In genomic region chr12:9667403-9667802, GRCh38 we compare ENCODE assay signal across 12 cellular contexts. TPM values are rescaled to one million over a fixed set of nuclear protein-coding genes. Genes with fewer than 3 reads are reported as not detected.
A peak's percentile ranks its signal among the peaks of the same experiment; 100 is the strongest.
DNase-seq lines count a peak whose midpoint lies in the region; ATAC-seq, FAIRE-seq and TF ChIP-seq lines count a peak whose summit lies in the region.
"Had no signal": no experiment of that assay in that cellular context is flagged by ENCODE, and none has a peak within 500 bp of the region (broad histone marks: within the 10 kb centered on the region; RNA-seq: fewer than 3 reads in every experiment).

No MANE protein-coding gene starts in this region.

- peak overlapping the region; percentile 98 for H3K27ac Mint-ChIP-seq in activated CD4-positive, alpha-beta memory T cell treated with anti-CD3 and anti-CD28 coated beads, Interleukin-2, amount 10 ng/mL, durations not matched to agents 7 days and 5 days

- no peak for TF ChIP-seq CTCF in A549 (IDR thresholded peaks at IDR 0.05)

- no peaks in the 10 kb centered on the region for H3K9me3 Mint-ChIP-seq in activated CD4-positive, alpha-beta memory T cell treated with anti-CD3 and anti-CD28 coated beads, Interleukin-2, amount 10 ng/mL, durations not matched to agents 7 days and 5 days

- POLR2A ChIA-PET in A549 (lab: Yijun Ruan, JAX): no interaction called here
- POLR2A ChIA-PET in activated CD4-positive, alpha-beta memory T cell treated with anti-CD3 and anti-CD28 coated beads, Interleukin-2, amount 10 ng/mL, durations not matched to agents 7 days and 5 days (lab: Charles Lee): interaction anchor here (2.3 to 14.9 kb wide), 7 partner anchors 12 to 201 kb away, joined by 6 to 1071 read pairs (median 107); partner anchors contain the start of genes CD69, CLEC2B and CLECL1

- H3K36me3 Mint-ChIP-seq in activated CD4-positive, alpha-beta memory T cell treated with anti-CD3 and anti-CD28 coated beads, Interleukin-2, amount 10 ng/mL, durations not matched to agents 7 days and 5 days (ENCODE audit: low read depth): peaks cover 76% of the 10 kb centered on the region

- TF ChIP-seq POLR2A in A549 (IDR thresholded peaks at IDR 0.05; ENCODE audit: low read length): no peak

- no peak for TF ChIP-seq RAD21 in A549 (conservative IDR thresholded peaks at IDR 0.05 in 1 of 2, IDR thresholded peaks at IDR 0.05 in 1 of 2)

- no peaks in the 10 kb centered on the region for H3K9me3 ChIP-seq in A549
- H3K9me3 ChIP-seq: gastrocnemius medialis had no signal

- H3K4me2 ChIP-seq in A549: no peak overlapping the region

- no peak for ATAC-seq in A549
- ATAC-seq in GM18907 (IDR thresholded peaks at IDR 0.05; ENCODE audit: unreplicated experiment): peak; percentile 66
- ATAC-seq in HG02763 (IDR thresholded peaks at IDR 0.05; ENCODE audit: unreplicated experiment): peak; percentile 42
- ATAC-seq: gastrocnemius medialis, HCT116 had no signal

- CTCF ChIA-PET in A549 (lab: Yijun Ruan, JAX): interaction anchor here (1.7 kb wide), 1 partner anchor 41 kb away, joined by 7 read pairs; no protein-coding TSS in a partner anchor
- CTCF ChIA-PET in activated CD4-positive, alpha-beta memory T cell treated with anti-CD3 and anti-CD28 coated beads, Interleukin-2, amount 10 ng/mL, durations not matched to agents 7 days and 5 days (lab: Charles Lee): interaction anchor here (1.6 to 4.6 kb wide), 3 partner anchors 17 to 336 kb away, joined by 3 to 27 read pairs (median 19); no protein-coding TSS in a partner anchor

- no peak overlapping the region for H3K4me3 ChIP-seq in A549
- H3K4me3 ChIP-seq: gastrocnemius medialis had no signal

- 73% methylated on average over 2 of the region's 2 CpGs for WGBS in A549 (ENCODE audit: missing lambda C conversion rate)

- H3K4me1 ChIP-seq in A549: peaks cover 13% of the 10 kb centered on the region; the same call in 1 of the 3 replicates
- H3K4me1 ChIP-seq: gastrocnemius medialis had no signal

- H3K4me3 Mint-ChIP-seq in activated CD4-positive, alpha-beta memory T cell treated with anti-CD3 and anti-CD28 coated beads, Interleukin-2, amount 10 ng/mL, durations not matched to agents 7 days and 5 days: peak overlapping the region; percentile 54

- no peaks in the 10 kb centered on the region for H3K27me3 Mint-ChIP-seq in activated CD4-positive, alpha-beta memory T cell treated with anti-CD3 and anti-CD28 coated beads, Interleukin-2, amount 10 ng/mL, durations not matched to agents 7 days and 5 days

- H3K4me1 Mint-ChIP-seq in activated CD4-positive, alpha-beta memory T cell treated with anti-CD3 and anti-CD28 coated beads, Interleukin-2, amount 10 ng/mL, durations not matched to agents 7 days and 5 days: peaks cover 56% of the 10 kb centered on the region

- peak; percentile 18 for FAIRE-seq in A549 (lab: Jason Lieb, UNC)

- DNase-seq in A549 (ENCODE audit: low read depth in 1 of 2, low spot score in 1 of 2) (no peak), DMS53 (lab: John Stamatoyannopoulos, UW) (no peak), HK-2 (ENCODE audit: unreplicated experiment) (no peak), superior temporal gyrus (ENCODE audit: extremely low spot score) (no peak)
- DNase-seq in activated CD4-positive, alpha-beta memory T cell treated with anti-CD3 and anti-CD28 coated beads, Interleukin-2, amount 10 ng/mL, durations not matched to agents 7 days and 5 days: no peak
- DNase-seq in activated CD4-positive, CD25-positive, alpha-beta regulatory T cell treated with anti-CD3 and anti-CD28 coated beads, Interleukin-2, amount 50 U/mL, for 72 hours: no peak
- DNase-seq: C1 segment of cervical spinal cord, gastrocnemius medialis, NCI-H1436 had no signal

- TF ChIP-seq EP300 in A549 (IDR thresholded peaks at IDR 0.05): no peak

- no peak overlapping the region for H3K27ac ChIP-seq in A549
- H3K27ac ChIP-seq: gastrocnemius medialis had no signal

TF ChIP-seq in A549, 52 proteins besides CTCF, POLR2A, EP300 and RAD21 (continues in another document):
- TF ChIP-seq ZNF302 (CRISPR knock-in tag; IDR thresholded peaks at IDR 0.05): no peak
- TF ChIP-seq CBX2 (IDR thresholded peaks at IDR 0.05; ENCODE audit: borderline replicate concordance, low read depth): no peak
- TF ChIP-seq FOSB (CRISPR knock-in tag; IDR thresholded peaks at IDR 0.05): no peak
- no peak for TF ChIP-seq RNF2 (IDR thresholded peaks at IDR 0.05; ENCODE audit: borderline replicate concordance, low read depth)
- TF ChIP-seq NPAS2 (CRISPR knock-in tag; IDR thresholded peaks at IDR 0.05; ENCODE audit: borderline replicate concordance): no peak
- no peak for TF ChIP-seq CBX8 (IDR thresholded peaks at IDR 0.05)
- no peak for TF ChIP-seq CHD2 (IDR thresholded peaks at IDR 0.05; ENCODE audit: low read length, partially characterized antibody)
- TF ChIP-seq ZC3H11A (IDR thresholded peaks at IDR 0.05): no peak
- TF ChIP-seq TFCP2L1 (CRISPR knock-in tag; IDR thresholded peaks at IDR 0.05): no peak
- TF ChIP-seq, protein P1, sequence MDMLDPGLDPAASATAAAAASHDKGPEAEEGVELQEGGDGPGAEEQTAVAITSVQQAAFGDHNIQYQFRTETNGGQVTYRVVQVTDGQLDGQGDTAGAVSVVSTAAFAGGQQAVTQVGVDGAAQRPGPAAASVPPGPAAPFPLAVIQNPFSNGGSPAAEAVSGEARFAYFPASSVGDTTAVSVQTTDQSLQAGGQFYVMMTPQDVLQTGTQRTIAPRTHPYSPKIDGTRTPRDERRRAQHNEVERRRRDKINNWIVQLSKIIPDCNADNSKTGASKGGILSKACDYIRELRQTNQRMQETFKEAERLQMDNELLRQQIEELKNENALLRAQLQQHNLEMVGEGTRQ (IDR thresholded peaks at IDR 0.05): no peak
- TF ChIP-seq, protein P2, sequence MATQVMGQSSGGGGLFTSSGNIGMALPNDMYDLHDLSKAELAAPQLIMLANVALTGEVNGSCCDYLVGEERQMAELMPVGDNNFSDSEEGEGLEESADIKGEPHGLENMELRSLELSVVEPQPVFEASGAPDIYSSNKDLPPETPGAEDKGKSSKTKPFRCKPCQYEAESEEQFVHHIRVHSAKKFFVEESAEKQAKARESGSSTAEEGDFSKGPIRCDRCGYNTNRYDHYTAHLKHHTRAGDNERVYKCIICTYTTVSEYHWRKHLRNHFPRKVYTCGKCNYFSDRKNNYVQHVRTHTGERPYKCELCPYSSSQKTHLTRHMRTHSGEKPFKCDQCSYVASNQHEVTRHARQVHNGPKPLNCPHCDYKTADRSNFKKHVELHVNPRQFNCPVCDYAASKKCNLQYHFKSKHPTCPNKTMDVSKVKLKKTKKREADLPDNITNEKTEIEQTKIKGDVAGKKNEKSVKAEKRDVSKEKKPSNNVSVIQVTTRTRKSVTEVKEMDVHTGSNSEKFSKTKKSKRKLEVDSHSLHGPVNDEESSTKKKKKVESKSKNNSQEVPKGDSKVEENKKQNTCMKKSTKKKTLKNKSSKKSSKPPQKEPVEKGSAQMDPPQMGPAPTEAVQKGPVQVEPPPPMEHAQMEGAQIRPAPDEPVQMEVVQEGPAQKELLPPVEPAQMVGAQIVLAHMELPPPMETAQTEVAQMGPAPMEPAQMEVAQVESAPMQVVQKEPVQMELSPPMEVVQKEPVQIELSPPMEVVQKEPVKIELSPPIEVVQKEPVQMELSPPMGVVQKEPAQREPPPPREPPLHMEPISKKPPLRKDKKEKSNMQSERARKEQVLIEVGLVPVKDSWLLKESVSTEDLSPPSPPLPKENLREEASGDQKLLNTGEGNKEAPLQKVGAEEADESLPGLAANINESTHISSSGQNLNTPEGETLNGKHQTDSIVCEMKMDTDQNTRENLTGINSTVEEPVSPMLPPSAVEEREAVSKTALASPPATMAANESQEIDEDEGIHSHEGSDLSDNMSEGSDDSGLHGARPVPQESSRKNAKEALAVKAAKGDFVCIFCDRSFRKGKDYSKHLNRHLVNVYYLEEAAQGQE (IDR thresholded peaks at IDR 0.05): no peak
- no peak for TF ChIP-seq SREBF2 (IDR thresholded peaks at IDR 0.05)
- TF ChIP-seq HEYL (CRISPR knock-in tag; IDR thresholded peaks at IDR 0.05): no peak
- no peak for TF ChIP-seq HOXB5 (CRISPR knock-in tag; IDR thresholded peaks at IDR 0.05)
- TF ChIP-seq BCL3 (IDR thresholded peaks at IDR 0.05): no peak
- TF ChIP-seq ZSCAN20 (CRISPR knock-in tag; IDR thresholded peaks at IDR 0.05): no peak
- TF ChIP-seq E2F6 (IDR thresholded peaks at IDR 0.05; ENCODE audit: borderline replicate concordance, low read depth): no peak
- TF ChIP-seq PHF8 (IDR thresholded peaks at IDR 0.05; ENCODE audit: borderline replicate concordance, low read depth): no peak

RNA-seq across cellular contexts. Expression of gene CLEC2D, which starts 2.1 kb away (rescaled TPM):
- polyA plus RNA-seq in A549 (2011; rRNA removed) (3.3 and 4.0 TPM in 2 replicates), A549 (2017; fragmentation: RNase III; extraction: RNeasy Plus Mini Kit Qiagen cat#74134 plus additional on column Dnase treatment) (1.1 to 1.4 TPM (median 1.3 TPM) in 3 replicates)
- polyA plus RNA-seq in A549 (2012; cell fraction: cytosol; rRNA removed): 0.28 and 0.39 TPM in 2 replicates
- polyA plus RNA-seq in A549 (2012; cell fraction: nucleus; rRNA removed): 2.0 and 4.4 TPM in 2 replicates
- polyA minus RNA-seq in A549 (2011; rRNA and poly(A)+ RNA removed): 1.8 and 2.0 TPM in 2 replicates
- 100 to 1,000 TPM; 446 to 449 TPM for total RNA-seq in activated CD4-positive, alpha-beta memory T cell treated with anti-CD3 and anti-CD28 coated beads, Interleukin-2, amount 10 ng/mL, durations not matched to agents 7 days and 5 days

RNA-seq across cellular contexts. Expression of gene KLRB1, which starts 59.7 kb away (rescaled TPM):
- polyA plus RNA-seq in A549 (2011; rRNA removed): not detected in 2 replicates
- polyA plus RNA-seq in A549 (2012; cell fraction: cytosol; rRNA removed): not detected in 2 replicates
- polyA plus RNA-seq in A549 (2012; cell fraction: nucleus; rRNA removed): not detected in 2 replicates
- not detected in 3 replicates for polyA plus RNA-seq in A549 (2017; fragmentation: RNase III; extraction: RNeasy Plus Mini Kit Qiagen cat#74134 plus additional on column Dnase treatment)
- polyA minus RNA-seq in A549 (2011; rRNA and poly(A)+ RNA removed): not detected in 2 replicates
- total RNA-seq in activated CD4-positive, alpha-beta memory T cell treated with anti-CD3 and anti-CD28 coated beads, Interleukin-2, amount 10 ng/mL, durations not matched to agents 7 days and 5 days: 10 to 100 TPM; 17.4 to 19.4 TPM

Comparison
In these comparisons a context has a peak if more than half of its experiments do, and no peak if none do; other contexts are left out.
1. ATAC-seq: peak in GM18907 (single experiment) and HG02763 (single experiment); none in A549 (0 of 2).